Comparison of ENCODE assay signal across 17 cellular contexts in the genomic region with DNA sequence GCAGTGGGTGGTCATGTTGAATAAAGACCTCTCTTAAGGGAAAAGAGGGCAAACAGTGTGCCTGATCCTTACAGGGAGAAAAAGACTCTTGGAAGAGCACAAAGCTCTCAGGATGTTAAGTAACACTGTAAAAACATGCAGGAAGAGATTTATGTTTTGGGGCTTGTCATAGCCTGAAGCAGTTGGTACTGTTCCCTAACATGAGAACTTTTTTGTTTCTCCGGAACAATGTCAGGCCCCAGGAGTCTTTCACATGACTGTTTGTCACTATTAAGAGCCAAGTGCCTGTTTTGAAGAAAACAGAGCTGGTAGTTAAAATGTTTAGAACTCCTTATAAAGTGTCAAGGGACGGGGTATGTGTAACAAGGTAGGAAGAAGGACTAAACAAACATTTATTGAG.
DNase-seq lines count a peak whose midpoint lies in the region; ATAC-seq and TF ChIP-seq lines count a peak whose summit lies in the region.
"Had no signal": no experiment of that assay in that cellular context is flagged by ENCODE, and none has a peak within 500 bp of the region (broad histone marks: within the 10 kb centered on the region; RNA-seq: fewer than 3 reads in every experiment).

No MANE protein-coding gene starts in this region.

- DNase-seq in HFFc6 = peak; percentile 17
- DNase-seq in dermis blood vessel endothelial cell = peak; percentile 35
- DNase-seq in mesothelial cell of epicardium (ENCODE audit: low spot score in 2 of 2, unreplicated experiment in 2 of 2) = no peak
- peak in 1 of 2 donors; percentile 28 for DNase-seq in uterus
- DNase-seq in NCI-H82 treated with DMSO at 0.1 percent for 48 hours (lab: John Stamatoyannopoulos, UW; ENCODE audit: unreplicated experiment) = no peak
- DNase-seq: activated CD8-positive, alpha-beta memory T cell treated with anti-CD3 and anti-CD28 coated beads, Interleukin-2, amount 50 U/mL, for 4 hours; COR-L47; effector memory CD8-positive, alpha-beta T cell; GOT3; NCI-H1436; NCI-H748 treated with DMSO at 0.1 percent for 48 hours; right cardiac atrium; SHP77 treated with DMSO at 0.1 percent for 48 hours; substantia nigra had no signal

- intact Hi-C loops in uterus (cut with DNase I; ENCODE audit: low total_unique reads) = no loop called here

- no peak overlapping the region for H3K4me3 ChIP-seq in uterus

- H3K36me3 Mint-ChIP-seq in HFFc6 (ENCODE audit: low read depth) (no peaks in the 10 kb centered on the region), mesothelial cell of epicardium (no peaks in the 10 kb centered on the region)

- H3K4me1 ChIP-seq in uterus = no peaks in the 10 kb centered on the region

- no peaks in the 10 kb centered on the region for H3K9me3 Mint-ChIP-seq in HFFc6
- no peaks in the 10 kb centered on the region for H3K9me3 Mint-ChIP-seq in mesothelial cell of epicardium
- H3K9me3 Mint-ChIP-seq: effector memory CD8-positive, alpha-beta T cell had no signal

- H3K9me3 ChIP-seq in uterus = no peaks in the 10 kb centered on the region

- H3K4me3 Mint-ChIP-seq in HFFc6 = no peak overlapping the region
- no peak overlapping the region for H3K4me3 Mint-ChIP-seq in mesothelial cell of epicardium
- H3K4me3 Mint-ChIP-seq: effector memory CD8-positive, alpha-beta T cell had no signal

- no peak overlapping the region for H3K27ac Mint-ChIP-seq in HFFc6
- H3K27ac Mint-ChIP-seq in mesothelial cell of epicardium = peak overlapping the region; percentile 86

- TF ChIP-seq CTCF in HFFc6 (IDR thresholded peaks at IDR 0.05) (no peak), mesothelial cell of epicardium (IDR thresholded peaks at IDR 0.05; ENCODE audit: unreplicated experiment) (no peak), uterus (IDR thresholded peaks at IDR 0.05) (no peak)

- no peaks in the 10 kb centered on the region for H3K36me3 ChIP-seq in uterus

- H3K4me1 Mint-ChIP-seq in HFFc6 (ENCODE audit: low read depth) = peaks cover 8% of the 10 kb centered on the region
- H3K4me1 Mint-ChIP-seq in mesothelial cell of epicardium = peaks cover 54% of the 10 kb centered on the region

- peak in 1 of 2 donors; percentile 20 for TF ChIP-seq POLR2A in uterus (IDR thresholded peaks at IDR 0.05)

- ATAC-seq in GM18867 (IDR thresholded peaks at IDR 0.05; ENCODE audit: unreplicated experiment) (no peak), HG03196 (IDR thresholded peaks at IDR 0.05; ENCODE audit: unreplicated experiment) (no peak)
- ATAC-seq: effector memory CD8-positive, alpha-beta T cell had no signal

- H3K27me3 ChIP-seq in uterus = no peaks in the 10 kb centered on the region

- H3K27me3 Mint-ChIP-seq in HFFc6 (ENCODE audit: insufficient read depth) = no peaks in the 10 kb centered on the region
- no peaks in the 10 kb centered on the region for H3K27me3 Mint-ChIP-seq in mesothelial cell of epicardium (ENCODE audit: low read depth)
- H3K27me3 Mint-ChIP-seq: effector memory CD8-positive, alpha-beta T cell had no signal

- H3K27ac ChIP-seq in uterus = peak overlapping the region; percentile 57 to 78
- H3K27ac ChIP-seq: VCaP had no signal

Comparison
In these comparisons a context has a peak if more than half of its experiments do, and no peak if none do; other contexts are left out.
1. DNase-seq: peak in HFFc6 (single experiment) and dermis blood vessel endothelial cell (single experiment); none in mesothelial cell of epicardium (0 of 2) and NCI-H82 treated with DMSO at 0.1 percent for 48 hours (single experiment).